Comparison of ENCODE assay signal across 23 cellular contexts in genomic region chr2:138949517-138949916, GRCh38.
A peak's percentile ranks its signal among the peaks of the same experiment; 100 is the strongest.
DNase-seq lines count a peak whose midpoint lies in the region; ATAC-seq and TF ChIP-seq lines count a peak whose summit lies in the region.
"Had no signal": no experiment of that assay in that cellular context is flagged by ENCODE, and none has a peak within 500 bp of the region (broad histone marks: within the 10 kb centered on the region; RNA-seq: fewer than 3 reads in every experiment).

No MANE protein-coding gene starts in this region.

- no peak for TF ChIP-seq RAD21 in HCT116 (IDR thresholded peaks at IDR 0.05; ENCODE audit: low read depth)

- no peaks in the 10 kb centered on the region; a peak in 1 of 4 replicates for H3K9me3 ChIP-seq in HCT116 (ENCODE audit: control insufficient read depth in 1 of 2, insufficient read depth in 1 of 2, low read depth in 1 of 2, low read length in 2 of 2)
- H3K9me3 ChIP-seq in PC-3 (ENCODE audit: low read length) = no peaks in the 10 kb centered on the region
- peaks cover 14% of the 10 kb centered on the region for H3K9me3 ChIP-seq in mesenchymal stem cell (ENCODE audit: control insufficient read depth, low read length)
- H3K9me3 ChIP-seq in thyroid gland = no peaks in the 10 kb centered on the region
- H3K9me3 ChIP-seq: mucosa of descending colon, SJCRH30 had no signal

- CTCF ChIA-PET in HCT116 (lab: Charles Lee) (interaction anchor here (1.8 kb wide), 1 partner anchor 82 kb away, joined by 6 read pairs; no protein-coding TSS in a partner anchor), PC-3 (lab: Charles Lee) (no interaction called here)

- WGBS in mesenchymal stem cell = 88% methylated on average over 2 of the region's 3 CpGs
- 75 to 78% methylated on average over 3 of the region's 3 CpGs for WGBS in thyroid gland, 2 donors

- no peak overlapping the region for H2BK15ac ChIP-seq in mesenchymal stem cell (ENCODE audit: low read depth, poor library complexity, severe bottlenecking)

- H3K4me1 ChIP-seq in HCT116 (ENCODE audit: control insufficient read depth in 1 of 2, insufficient read depth in 2 of 2, low read length in 2 of 2) (peaks cover 27 to 44% of the 10 kb centered on the region in 2 experiments), PC-3 (ENCODE audit: insufficient read depth, low read length) (peaks cover 44% of the 10 kb centered on the region), mesenchymal stem cell (ENCODE audit: control insufficient read depth, insufficient read depth, low read depth, low read length) (no peaks in the 10 kb centered on the region), thyroid gland (no peaks in the 10 kb centered on the region)

- BruUV-seq in HCT116 (replicated peaks; lab: Mats Ljungman, UMichigan) (no TSS peak), PC-3 (replicated peaks; lab: Mats Ljungman, UMichigan) (no TSS peak)

- RAD21 ChIA-PET in HCT116 (lab: Charles Lee; ENCODE audit: low non-redundant PET in 1 of 2, low total read pairs in 2 of 2, uncharacterized antibody in 2 of 2, unreplicated experiment in 2 of 2) = no interaction called here

- no peak overlapping the region for H2BK5ac ChIP-seq in mesenchymal stem cell (ENCODE audit: low read depth, low read length, poor library complexity, severe bottlenecking)

- H3K79me2 ChIP-seq in HCT116 (ENCODE audit: insufficient read depth, low read length) (no peaks in the 10 kb centered on the region), PC-3 (ENCODE audit: low read length) (no peaks in the 10 kb centered on the region)

- ATAC-seq in HCT116 (peak; percentile 67), PC-3 (peak; percentile 67)
- ATAC-seq: K562; mucosa of descending colon; natural killer cell treated with Interleukin-12 subunit alpha and Interleukin-12 subunit beta and Interleukin-15 and Interleukin-18, amount 100 ng/mL, for 72 hours; Panc1 had no signal

- H2AFZ ChIP-seq in HCT116 (ENCODE audit: low read depth, low read length, poor library complexity, severe bottlenecking) (no peak overlapping the region), PC-3 (ENCODE audit: low read length) (no peak overlapping the region), mesenchymal stem cell (ENCODE audit: low read depth, low read length) (no peak overlapping the region)

- no peak overlapping the region for H2BK12ac ChIP-seq in mesenchymal stem cell (ENCODE audit: low read length in 2 of 2)

- H3F3A ChIP-seq in PC-3 (ENCODE audit: low read length, unreplicated experiment) = peaks cover 12% of the 10 kb centered on the region

- H3K36me3 ChIP-seq in HCT116 (ENCODE audit: control insufficient read depth in 1 of 2, insufficient read depth in 2 of 2, low read length in 2 of 2) (no peaks in the 10 kb centered on the region), PC-3 (ENCODE audit: low read depth, low read length) (no peaks in the 10 kb centered on the region), mesenchymal stem cell (ENCODE audit: control insufficient read depth in 1 of 2, insufficient read depth in 2 of 2, low read depth in 1 of 2, low read length in 2 of 2) (no peaks in the 10 kb centered on the region), thyroid gland (no peaks in the 10 kb centered on the region)
- H3K36me3 ChIP-seq: BLaER1, SJCRH30 had no signal

- H3K9me2 ChIP-seq in HCT116 (ENCODE audit: insufficient read depth) (no peaks in the 10 kb centered on the region), PC-3 (replicated peaks; ENCODE audit: low read length) (no peaks in the 10 kb centered on the region)

- peak overlapping the region; percentile 58 for H3K4me2 ChIP-seq in HCT116 (ENCODE audit: low read length)
- H3K4me2 ChIP-seq in PC-3 (ENCODE audit: low read length) = peak overlapping the region; percentile 73
- no peak overlapping the region for H3K4me2 ChIP-seq in mesenchymal stem cell (ENCODE audit: low read length, poor library complexity, severe bottlenecking)
- H3K4me2 ChIP-seq: BLaER1 had no signal

- H3K4ac ChIP-seq in mesenchymal stem cell (ENCODE audit: low read depth in 1 of 2, low read length in 2 of 2) = no peak overlapping the region

- H4K20me1 ChIP-seq in HCT116 (ENCODE audit: insufficient read depth) = no peaks in the 10 kb centered on the region
- no peaks in the 10 kb centered on the region for H4K20me1 ChIP-seq in PC-3 (ENCODE audit: low read length)
- H4K20me1 ChIP-seq: BLaER1 had no signal

- H3K9ac ChIP-seq in HCT116 (ENCODE audit: low read length) (0 out of 2 replicates have a peak overlapping the region, but pooled peaks have one; percentile 14), PC-3 (ENCODE audit: low read length) (peak overlapping the region; percentile 81), mesenchymal stem cell (ENCODE audit: low read length) (no peak overlapping the region)
- H3K9ac ChIP-seq: BLaER1 had no signal

- no peak overlapping the region for H3K14ac ChIP-seq in mesenchymal stem cell (ENCODE audit: low read length in 2 of 2)

- H3K79me1 ChIP-seq in mesenchymal stem cell (replicated peaks; ENCODE audit: low read length, poor library complexity, severe bottlenecking) = no peaks in the 10 kb centered on the region

- H3K4me3 ChIP-seq in HCT116 (replicated peaks in 1 of 2; ENCODE audit: low read depth in 1 of 2, low read length in 2 of 2) = 0 out of 4 replicates have a peak overlapping the region, but pooled peaks of 1 of the 2 experiments have one; percentile 4
- H3K4me3 ChIP-seq in PC-3 (ENCODE audit: low read length) = 0 out of 2 replicates have a peak overlapping the region, but pooled peaks have one; percentile 22
- H3K4me3 ChIP-seq in mesenchymal stem cell (ENCODE audit: insufficient read depth in 1 of 2, low read depth in 1 of 2, low read length in 2 of 2) = no peak overlapping the region
- no peak overlapping the region for H3K4me3 ChIP-seq in dorsolateral prefrontal cortex
- no peak overlapping the region for H3K4me3 ChIP-seq in thyroid gland (replicated peaks in 1 of 3)
- H3K4me3 ChIP-seq: BLaER1, K562, mucosa of descending colon, SJCRH30 had no signal

- TF ChIP-seq CTCF in HCT116 (IDR thresholded peaks at IDR 0.05 in 2 of 3, conservative IDR thresholded peaks at IDR 0.05 in 1 of 3; ENCODE audit: borderline replicate concordance in 1 of 3, insufficient read depth in 1 of 3, low read depth in 2 of 3, low read length in 2 of 3) (no peak), PC-3 (conservative IDR thresholded peaks at IDR 0.05; ENCODE audit: low read depth, low read length) (no peak), dorsolateral prefrontal cortex (IDR thresholded peaks at IDR 0.05 in 54 of 56, conservative IDR thresholded peaks at IDR 0.05 in 2 of 56; ENCODE audit: low read depth in 1 of 56, partially characterized antibody in 56 of 56) (no peak), thyroid gland (IDR thresholded peaks at IDR 0.05) (no peak)

- H2BK120ac ChIP-seq in mesenchymal stem cell (ENCODE audit: low read depth, low read length) = no peak overlapping the region

- no peak overlapping the region for H3K23ac ChIP-seq in mesenchymal stem cell (ENCODE audit: low read length in 2 of 2)

- no peak overlapping the region for H3K18ac ChIP-seq in mesenchymal stem cell (ENCODE audit: low read depth in 1 of 2, low read length in 2 of 2)

- TF ChIP-seq POLR2A in HCT116 (IDR thresholded peaks at IDR 0.05; ENCODE audit: borderline replicate concordance, extremely low read depth, insufficient read depth, insufficient read length) (no peak), thyroid gland (IDR thresholded peaks at IDR 0.05) (no peak)

- peak overlapping the region; percentile 45; the same call in 1 of the 2 replicates for H3K27ac ChIP-seq in HCT116 (ENCODE audit: low read depth, low read length)
- H3K27ac ChIP-seq in PC-3 (ENCODE audit: low read length) = peak overlapping the region; percentile 97
- peak overlapping the region; percentile 18 for H3K27ac ChIP-seq in mesenchymal stem cell (ENCODE audit: low read length, poor library complexity, severe bottlenecking)
- peak overlapping the region in 2 of 59 donors; percentile 3 to 55 for H3K27ac ChIP-seq in dorsolateral prefrontal cortex
- no peak overlapping the region for H3K27ac ChIP-seq in thyroid gland
- H3K27ac ChIP-seq: BLaER1, SJCRH30 had no signal

- no peak overlapping the region for H4K8ac ChIP-seq in mesenchymal stem cell (ENCODE audit: low read length)

- H3K27me3 ChIP-seq in HCT116 (ENCODE audit: insufficient read depth, low read length) (peaks cover 24% of the 10 kb centered on the region), PC-3 (ENCODE audit: low read length) (no peaks in the 10 kb centered on the region), mesenchymal stem cell (ENCODE audit: control insufficient read depth in 1 of 2, insufficient read depth in 1 of 2, low read length in 2 of 2) (peaks cover 0 to 83% of the 10 kb centered on the region in 2 experiments), dorsolateral prefrontal cortex (no peaks in the 10 kb centered on the region), thyroid gland (no peaks in the 10 kb centered on the region)
- H3K27me3 ChIP-seq: BLaER1, SJCRH30 had no signal

- POLR2A ChIA-PET in HCT116 (lab: Charles Lee) = no interaction called here
- POLR2A ChIA-PET in PC-3 (lab: Charles Lee; ENCODE audit: unreplicated experiment) = interaction anchor here (0.6 kb wide), 1 partner anchor 292 kb away, joined by 4 read pairs; no protein-coding TSS in a partner anchor

- H2AK5ac ChIP-seq in mesenchymal stem cell (ENCODE audit: low read length, severe bottlenecking) = no peak overlapping the region

- DNase-seq in HCT116 (ENCODE audit: low read depth, low spot score) (peak; percentile 85), PC-3 (peak; percentile 95), astrocyte of the hippocampus (ENCODE audit: low read depth, low spot score) (peak; percentile 26), mesenchymal stem cell (no peak), MV-4-11 (lab: John Stamatoyannopoulos, UW) (no peak), dorsolateral prefrontal cortex (no peak), thyroid gland (no peak), NCI-H1092 (lab: John Stamatoyannopoulos, UW) (no peak)
- DNase-seq: activated effector memory CD4-positive, alpha-beta T cell treated with Interleukin-2 at 50 U/mL for 16 hours; activated naive CD8-positive, alpha-beta T cell treated with anti-CD3 and anti-CD28 coated beads for 36 hours; aorta; central memory CD4-positive, alpha-beta T cell; GDM1; H7; mucosa of descending colon; NCI-H1694; NCI-H2171; NCI-H510A treated with DMSO at 0.1 percent for 48 hours; SJCRH30 had no signal

- no peak overlapping the region for H4K91ac ChIP-seq in mesenchymal stem cell (ENCODE audit: low read length)

- intact Hi-C loops in HCT116 (cut with micrococcal nuclease) = no loop called here
- intact Hi-C loops in PC-3 (cut with micrococcal nuclease) = loop anchor here (1.0 to 5.0 kb wide), 5 partner anchors 15 to 173 kb away; no protein-coding TSS in a partner anchor
- intact Hi-C loops in dorsolateral prefrontal cortex (cut with DNase I) = no loop called here
- intact Hi-C loops in thyroid gland (cut with DNase I) = no loop called here

TF ChIP-seq in HCT116, 20 proteins besides CTCF, POLR2A, EP300 and RAD21 (continues in another document):
- TF ChIP-seq CEBPB (IDR thresholded peaks at IDR 0.05; ENCODE audit: low read depth) (peak; percentile 96), EZH2 (IDR thresholded peaks at IDR 0.05) (no peak), SRF (IDR thresholded peaks at IDR 0.05; ENCODE audit: low read depth) (0 out of 2 replicates have a peak, but pooled peaks have one; percentile 14), FOSL1 (IDR thresholded peaks at IDR 0.05; ENCODE audit: low read depth) (peak; percentile 83), ZFX (IDR thresholded peaks at IDR 0.05) (no peak), POLR2AphosphoS5 (IDR thresholded peaks at IDR 0.05; ENCODE audit: low read depth, low read length) (peak; percentile 53; the same call in 1 of the 2 replicates)

Comparison
In these comparisons a context has a peak if more than half of its experiments do, and no peak if none do; other contexts are left out.
1. DNase-seq: peak in HCT116 (single experiment), PC-3 (single experiment) and astrocyte of the hippocampus (single experiment); none in mesenchymal stem cell (single experiment), MV-4-11 (single experiment), dorsolateral prefrontal cortex (0 of 10), thyroid gland (0 of 2) and NCI-H1092 (single experiment).
2. H3K27ac ChIP-seq: peak in HCT116 (single experiment), PC-3 (single experiment) and mesenchymal stem cell (single experiment); none in thyroid gland (0 of 3).